1 cellular context compared by ENCODE assay signal in genomic region chr20:51494241-51495110, GRCh38.
TF ChIP-seq lines count a peak whose summit lies in the region.

No MANE protein-coding gene starts in this region.

TF ChIP-seq in HEK293, 187 proteins besides CTCF, POLR2A, EP300 and RAD21 (continued from another document):
- TF ChIP-seq ATF2 (tag by site-specific recombination; IDR thresholded peaks at IDR 0.05; ENCODE audit: low read depth) (no peak), IKZF3 (tag by site-specific recombination; IDR thresholded peaks at IDR 0.05) (no peak), ZNF133 (tag by site-specific recombination; IDR thresholded peaks at IDR 0.05) (no peak), ZFP37 (tag by site-specific recombination; IDR thresholded peaks at IDR 0.05) (no peak), ZNF140 (tag by site-specific recombination; IDR thresholded peaks at IDR 0.05) (no peak)
- TF ChIP-seq, protein P1, sequence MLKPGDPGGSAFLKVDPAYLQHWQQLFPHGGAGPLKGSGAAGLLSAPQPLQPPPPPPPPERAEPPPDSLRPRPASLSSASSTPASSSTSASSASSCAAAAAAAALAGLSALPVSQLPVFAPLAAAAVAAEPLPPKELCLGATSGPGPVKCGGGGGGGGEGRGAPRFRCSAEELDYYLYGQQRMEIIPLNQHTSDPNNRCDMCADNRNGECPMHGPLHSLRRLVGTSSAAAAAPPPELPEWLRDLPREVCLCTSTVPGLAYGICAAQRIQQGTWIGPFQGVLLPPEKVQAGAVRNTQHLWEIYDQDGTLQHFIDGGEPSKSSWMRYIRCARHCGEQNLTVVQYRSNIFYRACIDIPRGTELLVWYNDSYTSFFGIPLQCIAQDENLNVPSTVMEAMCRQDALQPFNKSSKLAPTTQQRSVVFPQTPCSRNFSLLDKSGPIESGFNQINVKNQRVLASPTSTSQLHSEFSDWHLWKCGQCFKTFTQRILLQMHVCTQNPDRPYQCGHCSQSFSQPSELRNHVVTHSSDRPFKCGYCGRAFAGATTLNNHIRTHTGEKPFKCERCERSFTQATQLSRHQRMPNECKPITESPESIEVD (tag by site-specific recombination; IDR thresholded peaks at IDR 0.05): no peak
TF ChIP-seq in HEK293: peak in this region for 0.
